In genomic region chr10:76285012-76285411, GRCh38 we compare ENCODE assay signal across 16 cellular contexts.
A peak's percentile ranks its signal among the peaks of the same experiment; 100 is the strongest.
DNase-seq lines count a peak whose midpoint lies in the region; ATAC-seq, FAIRE-seq and TF ChIP-seq lines count a peak whose summit lies in the region.
"Had no signal": no experiment of that assay in that cellular context is flagged by ENCODE, and none has a peak within 500 bp of the region (broad histone marks: within the 10 kb centered on the region; RNA-seq: fewer than 3 reads in every experiment).

No MANE protein-coding gene starts in this region.

- BruUV-seq in HepG2 (replicated peaks; lab: Mats Ljungman, UMichigan): no TSS peak

- no peaks in the 10 kb centered on the region for H4K20me1 ChIP-seq in HepG2 (ENCODE audit: insufficient read depth, low read length)

- H3K9ac ChIP-seq in HepG2 (ENCODE audit: insufficient read depth, low read depth, low read length): no peak overlapping the region

- H3K27ac ChIP-seq in HepG2 (ENCODE audit: extremely low read length, insufficient read depth, low read length): no peak overlapping the region
- no peak overlapping the region for H3K27ac ChIP-seq in coronary artery
- H3K27ac ChIP-seq: C4-2B, gastrocnemius medialis, pancreas had no signal

- no peaks in the 10 kb centered on the region for H3K36me3 ChIP-seq in HepG2 (replicated peaks in 1 of 2; ENCODE audit: control insufficient read depth in 1 of 2, insufficient read depth in 2 of 2, low read length in 2 of 2)
- H3K36me3 ChIP-seq: gastrocnemius medialis, pancreas had no signal

- no peak for TF ChIP-seq RAD21 in HepG2 (CRISPR knock-in tag; IDR thresholded peaks at IDR 0.05)

- TF ChIP-seq CTCF in AG09319 (IDR thresholded peaks at IDR 0.05; ENCODE audit: low read depth, low read length) (no peak), HepG2 (CRISPR knock-in tag; IDR thresholded peaks at IDR 0.05) (no peak), coronary artery (IDR thresholded peaks at IDR 0.05) (no peak)

- no peaks in the 10 kb centered on the region for H3K79me2 ChIP-seq in HepG2 (ENCODE audit: insufficient read depth, low read length)

- H3K27me3 ChIP-seq in HepG2 (ENCODE audit: control insufficient read depth in 1 of 2, insufficient read depth in 2 of 2, low read length in 2 of 2): no peaks in the 10 kb centered on the region
- H3K27me3 ChIP-seq: gastrocnemius medialis, pancreas had no signal

- peak; percentile 37 for DNase-seq in AG09319 (ENCODE audit: extremely low read depth, low read depth)
- peak; percentile 80 for DNase-seq in M059J (ENCODE audit: low read depth)
- DNase-seq in dedifferentiated amniotic fluid mesenchymal stem cell (ENCODE audit: extremely low spot score): peak; percentile 63
- peak; percentile 6 for DNase-seq in HepG2 (ENCODE audit: low spot score)
- DNase-seq in activated T-cell treated with anti-CD3 and anti-CD28 coated beads, Interleukin-2, amount 50 U/mL, for 48 hours: no peak
- no peak for DNase-seq in stimulated activated naive CD4-positive, alpha-beta T cell (lab: John Stamatoyannopoulos, UW)
- no peak for DNase-seq in coronary artery (ENCODE audit: low spot score)
- DNase-seq: activated CD4-positive, CD25-positive, alpha-beta regulatory T cell; gastrocnemius medialis; immature natural killer cell; midbrain; NCI-H1092; pancreas had no signal

- POLR2A ChIA-PET in HepG2 (lab: Yijun Ruan, JAX): interaction anchor here (2.1 kb wide), 1 partner anchor 135 kb away, joined by 5 read pairs; no protein-coding TSS in a partner anchor

- 46% methylated on average over 1 of the region's 1 CpG for WGBS in HepG2 (ENCODE audit: low lambda C conversion rate)

- H3K4me3 ChIP-seq in HepG2 (replicated peaks in 1 of 3; ENCODE audit: insufficient read depth in 1 of 3, low read depth in 2 of 3, low read length in 3 of 3) (no peak overlapping the region), coronary artery (no peak overlapping the region)
- H3K4me3 ChIP-seq: gastrocnemius medialis, pancreas had no signal

- CTCF ChIA-PET in HepG2 (lab: Yijun Ruan, JAX; ENCODE audit: low intra/inter-chr PET ratio, low total read pairs): no interaction called here

- H3K9me3 ChIP-seq in HepG2 (ENCODE audit: low read length): no peaks in the 10 kb centered on the region
- H3K9me3 ChIP-seq: gastrocnemius medialis, pancreas had no signal

- no peaks in the 10 kb centered on the region for H3K4me1 ChIP-seq in HepG2 (ENCODE audit: insufficient read depth, low read length)
- H3K4me1 ChIP-seq: gastrocnemius medialis had no signal

- TF ChIP-seq EP300 in HepG2 (IDR thresholded peaks at IDR 0.05; ENCODE audit: low read depth in 2 of 2, low read length in 2 of 2) (no peak), HepG2 (CRISPR knock-in tag; IDR thresholded peaks at IDR 0.05; ENCODE audit: borderline replicate concordance) (no peak)

- FAIRE-seq in HepG2 (lab: Jason Lieb, UNC): no peak
- FAIRE-seq: colon, pancreas had no signal

- TF ChIP-seq POLR2A in HepG2 (IDR thresholded peaks at IDR 0.05; ENCODE audit: insufficient read depth in 1 of 2, low read depth in 2 of 2, low read length in 2 of 2): no peak

- H3K4me2 ChIP-seq in HepG2 (ENCODE audit: low read depth, low read length): no peak overlapping the region

- ATAC-seq in HepG2 (no peak), GM19023 (IDR thresholded peaks at IDR 0.05; ENCODE audit: unreplicated experiment) (no peak)
- ATAC-seq: gastrocnemius medialis had no signal

- in situ Hi-C loops in HepG2 (cut with HindIII; ENCODE audit: extremely low pct_ligation_motif_present, low pct_unique_long_range_greater_than_20kb): no loop called here

- no peak overlapping the region for H2AFZ ChIP-seq in HepG2 (ENCODE audit: low read length)

- intact Hi-C loops in HepG2 (cut with micrococcal nuclease; ENCODE audit: unreplicated experiment): no loop called here

TF ChIP-seq in HepG2, 621 proteins besides CTCF, POLR2A, EP300 and RAD21:
- TF ChIP-seq ZBTB46 (CRISPR knock-in tag; IDR thresholded peaks at IDR 0.05; ENCODE audit: borderline replicate concordance): no peak
- TF ChIP-seq ARNTL (CRISPR knock-in tag; IDR thresholded peaks at IDR 0.05): no peak
- no peak for TF ChIP-seq U2AF2 (IDR thresholded peaks at IDR 0.05; ENCODE audit: low read depth, low read length)
- TF ChIP-seq HNRNPUL1 (IDR thresholded peaks at IDR 0.05; ENCODE audit: low read depth, low read length): no peak
- no peak for TF ChIP-seq ZNF326 (CRISPR knock-in tag; IDR thresholded peaks at IDR 0.05; ENCODE audit: borderline replicate concordance)
- TF ChIP-seq, protein P1, sequence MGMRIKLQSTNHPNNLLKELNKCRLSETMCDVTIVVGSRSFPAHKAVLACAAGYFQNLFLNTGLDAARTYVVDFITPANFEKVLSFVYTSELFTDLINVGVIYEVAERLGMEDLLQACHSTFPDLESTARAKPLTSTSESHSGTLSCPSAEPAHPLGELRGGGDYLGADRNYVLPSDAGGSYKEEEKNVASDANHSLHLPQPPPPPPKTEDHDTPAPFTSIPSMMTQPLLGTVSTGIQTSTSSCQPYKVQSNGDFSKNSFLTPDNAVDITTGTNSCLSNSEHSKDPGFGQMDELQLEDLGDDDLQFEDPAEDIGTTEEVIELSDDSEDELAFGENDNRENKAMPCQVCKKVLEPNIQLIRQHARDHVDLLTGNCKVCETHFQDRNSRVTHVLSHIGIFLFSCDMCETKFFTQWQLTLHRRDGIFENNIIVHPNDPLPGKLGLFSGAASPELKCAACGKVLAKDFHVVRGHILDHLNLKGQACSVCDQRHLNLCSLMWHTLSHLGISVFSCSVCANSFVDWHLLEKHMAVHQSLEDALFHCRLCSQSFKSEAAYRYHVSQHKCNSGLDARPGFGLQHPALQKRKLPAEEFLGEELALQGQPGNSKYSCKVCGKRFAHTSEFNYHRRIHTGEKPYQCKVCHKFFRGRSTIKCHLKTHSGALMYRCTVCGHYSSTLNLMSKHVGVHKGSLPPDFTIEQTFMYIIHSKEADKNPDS (CRISPR knock-in tag; IDR thresholded peaks at IDR 0.05): no peak
- TF ChIP-seq ZNF619 (CRISPR knock-in tag; IDR thresholded peaks at IDR 0.05): no peak
- TF ChIP-seq, protein P2, sequence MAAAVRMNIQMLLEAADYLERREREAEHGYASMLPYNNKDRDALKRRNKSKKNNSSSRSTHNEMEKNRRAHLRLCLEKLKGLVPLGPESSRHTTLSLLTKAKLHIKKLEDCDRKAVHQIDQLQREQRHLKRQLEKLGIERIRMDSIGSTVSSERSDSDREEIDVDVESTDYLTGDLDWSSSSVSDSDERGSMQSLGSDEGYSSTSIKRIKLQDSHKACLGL (CRISPR knock-in tag; IDR thresholded peaks at IDR 0.05): no peak
- no peak for TF ChIP-seq ZNF432 (CRISPR knock-in tag; IDR thresholded peaks at IDR 0.05; ENCODE audit: borderline replicate concordance)
- TF ChIP-seq ZNF33A (CRISPR knock-in tag; IDR thresholded peaks at IDR 0.05; ENCODE audit: borderline replicate concordance): no peak
TF ChIP-seq in HepG2: peak in this region for 0.

Comparison
In these comparisons a context has a peak if more than half of its experiments do, and no peak if none do; other contexts are left out.
1. DNase-seq: peak in AG09319 (single experiment), M059J (single experiment), dedifferentiated amniotic fluid mesenchymal stem cell (single experiment) and HepG2 (single experiment); none in activated T-cell treated with anti-CD3 and anti-CD28 coated beads, Interleukin-2, amount 50 U/mL, for 48 hours (0 of 2), stimulated activated naive CD4-positive, alpha-beta T cell (0 of 6) and coronary artery (single experiment).